ENCODE assay signal across 18 cellular contexts in the genomic region with DNA sequence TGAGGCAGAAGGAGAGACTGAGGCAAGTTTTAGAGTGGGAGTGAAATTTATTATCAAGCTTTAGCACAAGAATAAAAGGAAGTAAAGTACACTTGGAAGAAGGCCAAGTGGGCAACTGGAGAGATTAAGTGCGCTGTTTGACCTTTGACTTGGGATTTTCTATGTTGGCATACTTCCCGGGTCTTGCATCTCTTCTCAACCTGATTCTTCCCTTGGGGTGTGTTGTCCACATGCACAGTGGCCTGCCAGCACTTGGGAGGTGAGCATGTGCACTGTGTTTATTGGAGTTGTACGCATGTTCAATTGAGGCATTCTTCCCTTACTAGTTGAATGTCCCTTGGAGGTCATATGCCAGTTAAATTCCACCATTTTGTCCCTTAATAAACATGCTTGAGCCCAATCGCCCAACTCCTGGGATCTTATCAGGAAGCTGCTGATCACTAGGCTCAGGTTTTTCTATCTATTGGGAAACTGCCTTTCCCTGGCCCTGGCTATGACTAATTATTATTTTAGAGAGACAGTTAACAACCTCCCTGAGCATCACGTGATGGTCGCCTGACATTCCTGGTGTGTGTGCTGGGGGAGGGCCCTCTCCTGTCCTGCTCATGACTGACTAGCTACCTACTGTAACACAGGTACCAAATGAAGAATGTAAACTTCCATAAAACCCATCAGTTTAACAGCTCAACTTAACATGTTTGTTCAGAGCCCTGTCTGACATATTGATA.
A peak's percentile ranks its signal among the peaks of the same experiment; 100 is the strongest.
DNase-seq lines count a peak whose midpoint lies in the region; ATAC-seq, FAIRE-seq and TF ChIP-seq lines count a peak whose summit lies in the region.
"Had no signal": no experiment of that assay in that cellular context is flagged by ENCODE, and none has a peak within 500 bp of the region (broad histone marks: within the 10 kb centered on the region; RNA-seq: fewer than 3 reads in every experiment).

No MANE protein-coding gene starts in this region.

- H3K27ac ChIP-seq in mammary epithelial cell (ENCODE audit: insufficient read depth, low read depth, low read length) = peak overlapping the region; percentile 22
- H3K27ac ChIP-seq in HepG2 (ENCODE audit: extremely low read length, insufficient read depth, low read length) = no peak overlapping the region
- H3K27ac ChIP-seq: left lung had no signal

- TF ChIP-seq POLR2A in HepG2 (IDR thresholded peaks at IDR 0.05; ENCODE audit: insufficient read depth in 1 of 2, low read depth in 2 of 2, low read length in 2 of 2) = no peak

- peaks cover 6% of the 10 kb centered on the region for H3K4me1 Mint-ChIP-seq in type B pancreatic cell (ENCODE audit: unreplicated experiment)
- peaks cover 6% of the 10 kb centered on the region for H3K4me1 Mint-ChIP-seq in activated naive CD4-positive, alpha-beta T cell treated with anti-CD3 and anti-CD28 coated beads for 36 hours (ENCODE audit: low read depth)
- H3K4me1 Mint-ChIP-seq: stimulated activated effector memory CD8-positive, alpha-beta T cell treated with anti-CD3 and anti-CD28 coated beads, Interleukin-12 subunit alpha, Interleukin-12 subunit beta, amount 100 ng/mL, for 72 hours had no signal

- no peak overlapping the region for H3K4me3 Mint-ChIP-seq in type B pancreatic cell
- no peak overlapping the region for H3K4me3 Mint-ChIP-seq in activated naive CD4-positive, alpha-beta T cell treated with anti-CD3 and anti-CD28 coated beads for 36 hours
- H3K4me3 Mint-ChIP-seq: nephron; stimulated activated effector memory CD8-positive, alpha-beta T cell treated with anti-CD3 and anti-CD28 coated beads, Interleukin-12 subunit alpha, Interleukin-12 subunit beta, amount 100 ng/mL, for 72 hours had no signal

- H3K9me3 ChIP-seq in mammary epithelial cell (replicated peaks; ENCODE audit: insufficient read depth, low read length) = no peaks in the 10 kb centered on the region
- H3K9me3 ChIP-seq in HepG2 (ENCODE audit: low read length) = no peaks in the 10 kb centered on the region
- H3K9me3 ChIP-seq: BE2C, left lung had no signal

- TF ChIP-seq CTCF in mammary epithelial cell (conservative IDR thresholded peaks at IDR 0.05 in 1 of 2, IDR thresholded peaks at IDR 0.05 in 1 of 2; ENCODE audit: extremely low read depth in 1 of 2, insufficient read depth in 1 of 2, low read depth in 1 of 2, low read length in 2 of 2) = no peak
- no peak for TF ChIP-seq CTCF in HepG2 (CRISPR knock-in tag; IDR thresholded peaks at IDR 0.05)
- no peak for TF ChIP-seq CTCF in type B pancreatic cell (conservative IDR thresholded peaks at IDR 0.05)

- H3K36me3 ChIP-seq in mammary epithelial cell (ENCODE audit: insufficient read depth, low read length) (no peaks in the 10 kb centered on the region), HepG2 (replicated peaks in 1 of 2; ENCODE audit: control insufficient read depth in 1 of 2, insufficient read depth in 2 of 2, low read length in 2 of 2) (no peaks in the 10 kb centered on the region)
- H3K36me3 ChIP-seq: BE2C, left lung had no signal

- H3K4me1 ChIP-seq in mammary epithelial cell (ENCODE audit: insufficient read depth, low read length) = peaks cover 32% of the 10 kb centered on the region
- peaks cover 10% of the 10 kb centered on the region for H3K4me1 ChIP-seq in HepG2 (ENCODE audit: insufficient read depth, low read length)
- H3K4me1 ChIP-seq: BE2C, left lung had no signal

- peak; percentile 60 for DNase-seq in EL
- peak; percentile 31 for DNase-seq in NCI-H2227 treated with DMSO at 0.1 percent for 48 hours (lab: John Stamatoyannopoulos, UW)
- peak; percentile 84 for DNase-seq in mammary epithelial cell
- no peak for DNase-seq in HepG2 (ENCODE audit: low spot score)
- DNase-seq in NCI-H146 (lab: John Stamatoyannopoulos, UW) = no peak
- DNase-seq in type B pancreatic cell (ENCODE audit: extremely low spot score, unreplicated experiment) = no peak
- no peak for DNase-seq in activated naive CD4-positive, alpha-beta T cell treated with anti-CD3 and anti-CD28 coated beads for 36 hours
- DNase-seq: activated CD4-positive, alpha-beta T cell treated with anti-CD3 and anti-CD28 coated beads, Interleukin-2, amount 50 U/mL, for 48 hours; activated effector memory CD4-positive, alpha-beta T cell treated with anti-CD3 and anti-CD28 coated beads, Interleukin-2, amount 50 U/mL, for 16 hours; BE2C; left lung; NCI-H2171 treated with DMSO at 0.1 percent for 48 hours; retina; stimulated activated CD4-positive, alpha-beta T cell treated with anti-CD3 and anti-CD28 coated beads, Interleukin-4, amount 100 ng/mL, for 24 hours had no signal

- no TSS peak for BruUV-seq in mammary epithelial cell (replicated peaks; lab: Mats Ljungman, UMichigan)
- no TSS peak for BruUV-seq in HepG2 (replicated peaks; lab: Mats Ljungman, UMichigan)

- H3K79me2 ChIP-seq in mammary epithelial cell (ENCODE audit: insufficient read depth, low read length) (no peaks in the 10 kb centered on the region), HepG2 (ENCODE audit: insufficient read depth, low read length) (no peaks in the 10 kb centered on the region)

- CTCF ChIA-PET in mammary epithelial cell (lab: Charles Lee; ENCODE audit: low non-redundant PET) (no interaction called here), HepG2 (lab: Yijun Ruan, JAX; ENCODE audit: low intra/inter-chr PET ratio, low total read pairs) (no interaction called here)
- CTCF ChIA-PET in activated naive CD4-positive, alpha-beta T cell treated with anti-CD3 and anti-CD28 coated beads for 36 hours (lab: Charles Lee) = interaction anchor here (1.2 kb wide), 1 partner anchor 76 kb away, joined by 5 read pairs; no protein-coding TSS in a partner anchor

- TF ChIP-seq RAD21 in HepG2 (CRISPR knock-in tag; IDR thresholded peaks at IDR 0.05) = no peak

- H3K27me3 Mint-ChIP-seq in type B pancreatic cell = peaks cover 25% of the 10 kb centered on the region
- H3K27me3 Mint-ChIP-seq in activated naive CD4-positive, alpha-beta T cell treated with anti-CD3 and anti-CD28 coated beads for 36 hours (ENCODE audit: low read depth) = peaks cover 1% of the 10 kb centered on the region

- intact Hi-C loops in mammary epithelial cell (cut with micrococcal nuclease) = no loop called here
- intact Hi-C loops in HepG2 (cut with micrococcal nuclease; ENCODE audit: unreplicated experiment) = no loop called here
- intact Hi-C loops in activated naive CD4-positive, alpha-beta T cell treated with anti-CD3 and anti-CD28 coated beads for 36 hours (cut with micrococcal nuclease) = no loop called here

- peak overlapping the region; percentile 15 for H3K4me2 ChIP-seq in mammary epithelial cell (ENCODE audit: insufficient read depth, low read depth, low read length)
- no peak overlapping the region for H3K4me2 ChIP-seq in HepG2 (ENCODE audit: low read depth, low read length)

- in situ Hi-C loops in mammary epithelial cell (cut with MboI; ENCODE audit: low sequenced_read_pairs in 2 of 2) = no loop called here
- in situ Hi-C loops in HepG2 (cut with HindIII; ENCODE audit: extremely low pct_ligation_motif_present, low pct_unique_long_range_greater_than_20kb) = no loop called here

- no peaks in the 10 kb centered on the region for H3K36me3 Mint-ChIP-seq in type B pancreatic cell
- peaks cover 2% of the 10 kb centered on the region for H3K36me3 Mint-ChIP-seq in activated naive CD4-positive, alpha-beta T cell treated with anti-CD3 and anti-CD28 coated beads for 36 hours (ENCODE audit: low read depth)
- H3K36me3 Mint-ChIP-seq: stimulated activated effector memory CD8-positive, alpha-beta T cell treated with anti-CD3 and anti-CD28 coated beads, Interleukin-12 subunit alpha, Interleukin-12 subunit beta, amount 100 ng/mL, for 72 hours had no signal

- TF ChIP-seq EP300 in HepG2 (IDR thresholded peaks at IDR 0.05; ENCODE audit: low read depth in 2 of 2, low read length in 2 of 2) = no peak
- TF ChIP-seq EP300 in HepG2 (CRISPR knock-in tag; IDR thresholded peaks at IDR 0.05; ENCODE audit: borderline replicate concordance) = no peak

- dilution Hi-C loops in mammary epithelial cell (cut with HindIII; ENCODE audit: low sequenced_read_pairs) = no loop called here

- POLR2A ChIA-PET in HepG2 (lab: Yijun Ruan, JAX) = interaction anchor here (0.9 kb wide), 1 partner anchor 17 kb away, joined by 3 read pairs; no protein-coding TSS in a partner anchor

- H2AFZ ChIP-seq in mammary epithelial cell (ENCODE audit: low read depth, low read length) (peak overlapping the region; percentile 7), HepG2 (ENCODE audit: low read length) (no peak overlapping the region)

- H4K20me1 ChIP-seq in mammary epithelial cell (ENCODE audit: insufficient read depth, low read length) = no peaks in the 10 kb centered on the region
- no peaks in the 10 kb centered on the region for H4K20me1 ChIP-seq in HepG2 (ENCODE audit: insufficient read depth, low read length)

- no peak for FAIRE-seq in HepG2 (lab: Jason Lieb, UNC)
- FAIRE-seq: urothelium cell line had no signal

- H3K4me3 ChIP-seq in mammary epithelial cell (replicated peaks in 1 of 3; ENCODE audit: insufficient read depth in 1 of 3, low read depth in 2 of 3, low read length in 3 of 3) (no peak overlapping the region), HepG2 (replicated peaks in 1 of 3; ENCODE audit: insufficient read depth in 1 of 3, low read depth in 2 of 3, low read length in 3 of 3) (no peak overlapping the region)
- H3K4me3 ChIP-seq: left lung had no signal

- H3K9me3 Mint-ChIP-seq in type B pancreatic cell = peaks cover 8% of the 10 kb centered on the region
- H3K9me3 Mint-ChIP-seq in activated naive CD4-positive, alpha-beta T cell treated with anti-CD3 and anti-CD28 coated beads for 36 hours = no peaks in the 10 kb centered on the region

- 63% methylated on average over 6 of the region's 6 CpGs for WGBS in mammary epithelial cell (ENCODE audit: low coverage, missing lambda C conversion rate)
- 27% methylated on average over 6 of the region's 6 CpGs for WGBS in HepG2 (ENCODE audit: low lambda C conversion rate)

- H3K27me3 ChIP-seq in mammary epithelial cell (ENCODE audit: insufficient read depth, low read length) = no peaks in the 10 kb centered on the region
- no peaks in the 10 kb centered on the region for H3K27me3 ChIP-seq in HepG2 (ENCODE audit: control insufficient read depth in 1 of 2, insufficient read depth in 2 of 2, low read length in 2 of 2)
- H3K27me3 ChIP-seq: BE2C, left lung had no signal

- H3K9ac ChIP-seq in mammary epithelial cell (ENCODE audit: insufficient read depth, low read length) = no peak overlapping the region
- H3K9ac ChIP-seq in HepG2 (ENCODE audit: insufficient read depth, low read depth, low read length) = no peak overlapping the region

- no peak overlapping the region for H3K27ac Mint-ChIP-seq in type B pancreatic cell
- H3K27ac Mint-ChIP-seq in activated naive CD4-positive, alpha-beta T cell treated with anti-CD3 and anti-CD28 coated beads for 36 hours = no peak overlapping the region
- H3K27ac Mint-ChIP-seq: nephron; stimulated activated effector memory CD8-positive, alpha-beta T cell treated with anti-CD3 and anti-CD28 coated beads, Interleukin-12 subunit alpha, Interleukin-12 subunit beta, amount 100 ng/mL, for 72 hours had no signal

- ATAC-seq in HepG2 (no peak; the same call in 2 of the 3 replicates), HG02852 (IDR thresholded peaks at IDR 0.05; ENCODE audit: unreplicated experiment) (no peak)
- ATAC-seq: stimulated activated effector memory CD8-positive, alpha-beta T cell treated with anti-CD3 and anti-CD28 coated beads, Interleukin-12 subunit alpha, Interleukin-12 subunit beta, amount 100 ng/mL, for 72 hours had no signal

Comparison
In these comparisons a context has a peak if more than half of its experiments do, and no peak if none do; other contexts are left out.
1. DNase-seq: peak in EL (single experiment), NCI-H2227 treated with DMSO at 0.1 percent for 48 hours (single experiment) and mammary epithelial cell (single experiment); none in HepG2 (single experiment), NCI-H146 (single experiment), type B pancreatic cell (single experiment) and activated naive CD4-positive, alpha-beta T cell treated with anti-CD3 and anti-CD28 coated beads for 36 hours (single experiment).